ENCODE assay signal across 16 cellular contexts in the genomic region with DNA sequence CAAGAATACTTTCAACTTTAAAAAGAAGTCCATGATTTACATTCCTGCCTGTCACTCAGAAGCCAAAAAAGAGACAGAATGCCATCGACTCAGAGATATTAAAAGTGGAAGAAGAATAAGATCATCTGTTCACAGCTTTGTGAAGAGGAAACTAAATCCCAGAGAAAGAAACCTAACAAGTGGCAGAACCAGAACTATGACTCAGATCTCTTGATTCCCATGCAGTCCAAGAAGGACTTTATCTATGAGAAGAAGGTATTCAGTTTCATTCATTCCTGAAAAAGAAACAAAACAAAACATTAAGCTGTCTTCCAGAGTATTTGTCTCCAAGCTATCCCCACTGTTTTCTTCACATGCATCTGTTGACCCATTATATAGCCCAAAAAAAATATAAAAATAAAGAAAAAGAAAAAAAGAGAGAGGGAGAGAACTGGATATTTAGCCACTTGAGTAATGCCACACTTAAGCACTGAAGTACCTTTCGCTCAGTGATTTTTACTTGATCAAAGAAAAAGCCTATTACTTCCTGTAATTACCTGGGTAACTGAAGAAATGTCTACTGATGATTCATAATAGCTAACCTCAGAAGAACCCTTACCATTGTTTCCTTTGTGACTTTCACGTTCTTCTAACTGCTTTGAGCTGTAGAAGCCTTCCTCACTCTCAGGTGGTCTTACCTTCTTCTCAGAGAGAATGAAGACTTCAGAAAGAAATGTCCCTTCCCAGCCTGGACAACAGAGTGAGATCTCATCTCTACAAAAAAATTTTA. TPM values are rescaled to one million over a fixed set of nuclear protein-coding genes. Genes with fewer than 3 reads are reported as not detected.
DNase-seq lines count a peak whose midpoint lies in the region; ATAC-seq and TF ChIP-seq lines count a peak whose summit lies in the region.
"Had no signal": no experiment of that assay in that cellular context is flagged by ENCODE, and none has a peak within 500 bp of the region (broad histone marks: within the 10 kb centered on the region; RNA-seq: fewer than 3 reads in every experiment).

No MANE protein-coding gene starts in this region.

- no peak for DNase-seq in activated CD4-positive, CD25-positive, alpha-beta regulatory T cell (lab: John Stamatoyannopoulos, UW)
- DNase-seq in CD4-positive, CD25-positive, alpha-beta regulatory T cell, result peak in 1 of 3 donors; percentile 37
- DNase-seq in NCI-H69 (lab: John Stamatoyannopoulos, UW) (peak; percentile 12), epithelial cell of esophagus (ENCODE audit: low read depth) (peak; percentile 20), SK-N-DZ (ENCODE audit: low spot score) (no peak), sciatic nerve (ENCODE audit: low spot score) (no peak), SKM-1 treated with dmso at 0.1 percent for 144 hours (lab: John Stamatoyannopoulos, UW; ENCODE audit: unreplicated experiment) (no peak)
- DNase-seq: NCI-H1694, NCI-H2107, SJCRH30 had no signal

- H3K4me1 Mint-ChIP-seq in CD4-positive, CD25-positive, alpha-beta regulatory T cell, result peaks cover 0 to 17% (median 2%) of the 10 kb centered on the region in 4 donors
- H3K4me1 Mint-ChIP-seq: GM23338 had no signal

- H3K9me3 ChIP-seq in CD4-positive, CD25-positive, alpha-beta regulatory T cell (ENCODE audit: control insufficient read depth in 2 of 2, low read length in 2 of 2), result no peaks in the 10 kb centered on the region
- H3K9me3 ChIP-seq: BLaER1, SJCRH30 had no signal

- H3K36me3 ChIP-seq in CD4-positive, CD25-positive, alpha-beta regulatory T cell (ENCODE audit: control insufficient read depth, insufficient read depth, low read length), result no peaks in the 10 kb centered on the region
- H3K36me3 ChIP-seq: BLaER1, SJCRH30 had no signal

- H3K4me3 Mint-ChIP-seq in CD4-positive, CD25-positive, alpha-beta regulatory T cell, result no peak overlapping the region
- H3K4me3 Mint-ChIP-seq: GM23338 had no signal

- no peak overlapping the region for H3K27ac Mint-ChIP-seq in CD4-positive, CD25-positive, alpha-beta regulatory T cell
- H3K27ac Mint-ChIP-seq: GM23338 had no signal

- no peaks in the 10 kb centered on the region for H3K36me3 Mint-ChIP-seq in CD4-positive, CD25-positive, alpha-beta regulatory T cell

- ATAC-seq in activated CD4-positive, CD25-positive, alpha-beta regulatory T cell treated with anti-CD3 and anti-CD28 coated beads, Interleukin-2, amount 50 U/mL, for 24 hours, result peak; percentile 55 to 71
- peak; percentile 58 to 85 for ATAC-seq in CD4-positive, CD25-positive, alpha-beta regulatory T cell (ENCODE audit: low read depth in 2 of 2)
- no peak for ATAC-seq in sciatic nerve
- ATAC-seq: GM23338 had no signal

- no peak overlapping the region for H3K4me3 ChIP-seq in CD4-positive, CD25-positive, alpha-beta regulatory T cell (ENCODE audit: low read depth, low read length)
- H3K4me3 ChIP-seq in epithelial cell of esophagus (ENCODE audit: low read length), result no peak overlapping the region
- H3K4me3 ChIP-seq: BLaER1, GM23338, SJCRH30 had no signal

- no peak overlapping the region for H3K27ac ChIP-seq in CD4-positive, CD25-positive, alpha-beta regulatory T cell (ENCODE audit: insufficient read depth, low read length, poor library complexity, severe bottlenecking)
- H3K27ac ChIP-seq: 22Rv1, BLaER1, HL-60, RWPE1, SJCRH30 had no signal

- H3K9me3 Mint-ChIP-seq in CD4-positive, CD25-positive, alpha-beta regulatory T cell, result peaks cover 0 to 2% (median 0%) of the 10 kb centered on the region in 7 donors
- H3K9me3 Mint-ChIP-seq: GM23338 had no signal

- intact Hi-C loops in sciatic nerve (cut with DNase I), result no loop called here

- no peak for TF ChIP-seq CTCF in epithelial cell of esophagus (IDR thresholded peaks at IDR 0.05; ENCODE audit: insufficient read depth, low read depth, low read length, missing control alignments)

- no peaks in the 10 kb centered on the region for H3K4me1 ChIP-seq in CD4-positive, CD25-positive, alpha-beta regulatory T cell (ENCODE audit: control insufficient read depth, insufficient read depth, low read length, poor library complexity, severe bottlenecking)
- H3K4me1 ChIP-seq: BLaER1, SJCRH30 had no signal

- H3K27me3 ChIP-seq in CD4-positive, CD25-positive, alpha-beta regulatory T cell (ENCODE audit: control insufficient read depth, insufficient read depth, low read length), result no peaks in the 10 kb centered on the region
- H3K27me3 ChIP-seq: BLaER1, SJCRH30 had no signal

- H3K27me3 Mint-ChIP-seq in CD4-positive, CD25-positive, alpha-beta regulatory T cell, result peaks cover 4% of the 10 kb centered on the region

RNA-seq across cellular contexts. Expression of gene AKAIN1, which starts 17.7 kb away (rescaled TPM):
- not detected for total RNA-seq in CD4-positive, CD25-positive, alpha-beta regulatory T cell
- not detected for polyA plus RNA-seq in CD4-positive, CD25-positive, alpha-beta regulatory T cell
- 9.6 and 10.2 TPM in 2 replicates for polyA plus RNA-seq in SK-N-DZ (2014; cell fraction: cytosol; rRNA removed)
- polyA plus RNA-seq in SK-N-DZ (2014; cell fraction: nucleus; rRNA removed), result 4.8 and 5.7 TPM in 2 replicates
- not detected for total RNA-seq in sciatic nerve
- total RNA-seq: GM23338, SJCRH30 had no signal
- polyA plus RNA-seq: GM23338 had no signal

Comparison
In these comparisons a context has a peak if more than half of its experiments do, and no peak if none do; other contexts are left out.
1. DNase-seq: peak in NCI-H69 (single experiment) and epithelial cell of esophagus (single experiment); none in activated CD4-positive, CD25-positive, alpha-beta regulatory T cell (0 of 4), SK-N-DZ (single experiment), sciatic nerve (single experiment) and SKM-1 treated with dmso at 0.1 percent for 144 hours (single experiment).